Comparison of ENCODE assay signal across 19 cellular contexts in genomic region chr2:189057316-189057715, GRCh38.
"Had no signal": no experiment of that assay in that cellular context is flagged by ENCODE, and none has a peak within 500 bp of the region (broad histone marks: within the 10 kb centered on the region; RNA-seq: fewer than 3 reads in every experiment).

No MANE protein-coding gene starts in this region.

- H3K9me3 Mint-ChIP-seq: naive B cell, nephron, type B pancreatic cell had no signal

- H3K4me1 Mint-ChIP-seq: naive B cell had no signal

- H3K4me3 ChIP-seq: gastrocnemius medialis, sigmoid colon, skin epidermis, suprapubic skin, thyroid gland had no signal

- DNase-seq: effector memory CD4-positive, alpha-beta T cell; gastrocnemius medialis; glutamatergic neuron; islet precursor cell; mammary epithelial cell; naive B cell; occipital lobe; sigmoid colon; stimulated activated CD4-positive, alpha-beta T cell treated with anti-CD3 and anti-CD28 coated beads, Interleukin-2, amount 100 ng/mL, for 48 hours; stimulated activated naive CD4-positive, alpha-beta T cell treated with Interleukin-2 at 50 U/mL for 16 hours; thyroid gland had no signal

- H3K4me3 Mint-ChIP-seq: naive B cell, nephron, type B pancreatic cell had no signal

- H3K27ac ChIP-seq: gastrocnemius medialis, sigmoid colon, suprapubic skin, thyroid gland had no signal

- FAIRE-seq: endometrium, urothelium cell line had no signal

- H3K36me3 ChIP-seq: thyroid gland had no signal

- H3K4me1 ChIP-seq: gastrocnemius medialis, suprapubic skin, thyroid gland had no signal

- H3K36me3 Mint-ChIP-seq: naive B cell had no signal

- H3K27me3 ChIP-seq: gastrocnemius medialis, sigmoid colon, suprapubic skin, thyroid gland had no signal

- ATAC-seq: esophagus mucosa, gastrocnemius medialis, left lobe of liver had no signal

- H3K9me3 ChIP-seq: gastrocnemius medialis, sigmoid colon, suprapubic skin, thyroid gland had no signal

- H3K27ac Mint-ChIP-seq: naive B cell, type B pancreatic cell had no signal

- H3K27me3 Mint-ChIP-seq: naive B cell, type B pancreatic cell had no signal
